10 cellular contexts compared by ENCODE assay signal in the genomic region with DNA sequence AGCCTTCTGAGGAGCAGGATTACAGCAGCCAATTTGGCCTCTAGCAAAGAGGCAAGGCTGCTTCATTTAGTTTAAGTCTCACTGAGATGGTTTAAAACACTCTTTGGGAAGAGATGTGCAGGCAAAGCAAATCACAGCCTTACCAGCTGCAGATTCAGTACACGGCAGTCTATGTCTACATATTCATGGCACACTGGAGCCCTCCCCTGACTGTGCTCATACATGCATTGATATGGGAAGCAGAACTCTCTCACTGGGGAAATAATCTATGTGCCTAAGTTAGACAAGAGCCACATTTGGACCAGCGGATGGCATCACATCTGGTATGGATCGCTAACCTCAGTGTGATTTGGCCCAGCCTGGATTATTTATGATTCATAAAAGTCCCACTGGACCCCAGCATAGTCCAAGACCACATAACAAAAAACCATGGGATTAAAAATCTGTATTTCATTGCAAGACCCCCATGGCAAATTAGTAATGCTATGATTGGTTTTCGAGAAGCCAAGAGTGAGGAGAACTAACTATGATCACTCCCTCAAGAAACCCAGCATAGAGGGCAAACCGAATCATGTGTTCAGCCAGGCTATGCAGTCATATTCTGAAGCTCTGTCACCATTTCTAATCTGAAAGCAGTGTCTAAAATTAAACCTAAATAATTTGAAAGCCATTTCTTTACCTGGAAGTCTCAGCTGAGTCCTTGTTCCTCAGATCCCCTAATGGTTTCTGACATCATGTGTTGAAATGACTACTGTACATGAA. TPM values are rescaled to one million over a fixed set of nuclear protein-coding genes. Genes with fewer than 3 reads are reported as not detected.
DNase-seq lines count a peak whose midpoint lies in the region; ATAC-seq and TF ChIP-seq lines count a peak whose summit lies in the region.
"Had no signal": no experiment of that assay in that cellular context is flagged by ENCODE, and none has a peak within 500 bp of the region (broad histone marks: within the 10 kb centered on the region; RNA-seq: fewer than 3 reads in every experiment).

No MANE protein-coding gene starts in this region.

- no peak for DNase-seq in GM06990 (ENCODE audit: extremely low read depth, insufficient read length)
- DNase-seq in left ventricle myocardium superior, result no peak
- no peak for DNase-seq in gastrocnemius medialis
- DNase-seq in islet precursor cell, result no peak
- no peak for DNase-seq in activated CD4-positive, CD25-positive, alpha-beta regulatory T cell (lab: John Stamatoyannopoulos, UW)
- DNase-seq in SIG-M5 (lab: John Stamatoyannopoulos, UW), result no peak
- DNase-seq: nephron progenitor cell, PC-9 had no signal

- H3K4me3 ChIP-seq in GM06990 (replicated peaks; ENCODE audit: low read depth, low read length), result peak overlapping the region; percentile 43; the same call in 1 of the 2 replicates
- H3K4me3 ChIP-seq in gastrocnemius medialis, result peak overlapping the region; percentile 35 to 50 (median 44)
- H3K4me3 ChIP-seq: PC-9 had no signal

- peaks cover 28 to 47% of the 10 kb centered on the region in 2 donors for H3K4me1 ChIP-seq in gastrocnemius medialis

- intact Hi-C loops in left ventricle myocardium superior (cut with micrococcal nuclease), result no loop called here
- intact Hi-C loops in gastrocnemius medialis (cut with DNase I; ENCODE audit: low total_unique reads), result loop anchor here (5.0 kb wide), 1 partner anchor 37 kb away; no protein-coding TSS in a partner anchor

- H3K27ac ChIP-seq in VCaP (no peak overlapping the region), gastrocnemius medialis (peak overlapping the region; percentile 65 to 79 (median 74))
- H3K27ac ChIP-seq: PC-9 had no signal

- TF ChIP-seq CTCF in GM06990 (IDR thresholded peaks at IDR 0.05; ENCODE audit: insufficient read depth, low read length, poor library complexity, severe bottlenecking) (no peak), VCaP (conservative IDR thresholded peaks at IDR 0.05) (0 out of 2 replicates have a peak, but pooled peaks have one; percentile 7), gastrocnemius medialis (IDR thresholded peaks at IDR 0.05 in 4 of 5, conservative IDR thresholded peaks at IDR 0.05 in 1 of 5) (no peak)

- H3K36me3 ChIP-seq in GM06990 (ENCODE audit: control insufficient read depth, insufficient read depth, low read length), result no peaks in the 10 kb centered on the region
- no peaks in the 10 kb centered on the region for H3K36me3 ChIP-seq in gastrocnemius medialis

- in situ Hi-C loops in gastrocnemius medialis (cut with MboI; ENCODE audit: low sequenced_read_pairs in 4 of 4), result no loop called here

- ATAC-seq in left ventricle myocardium superior (peak; percentile 38), gastrocnemius medialis (no peak), HG03175 (IDR thresholded peaks at IDR 0.05; ENCODE audit: unreplicated experiment) (no peak)

- H3K27me3 ChIP-seq in GM06990 (replicated peaks; ENCODE audit: control insufficient read depth, insufficient read depth, low read length) (no peaks in the 10 kb centered on the region; the same call in 1 of the 2 replicates), gastrocnemius medialis (no peaks in the 10 kb centered on the region)

- no peaks in the 10 kb centered on the region for H3K9me3 ChIP-seq in gastrocnemius medialis

- TF ChIP-seq POLR2A in gastrocnemius medialis (IDR thresholded peaks at IDR 0.05), result no peak

RNA-seq across cellular contexts. Expression of a gene that starts 1.3 kb away (rescaled TPM):
- total RNA-seq in left ventricle myocardium superior, result 4.1 TPM
- total RNA-seq in gastrocnemius medialis, result 1 to 10 TPM; 3.6 to 6.7 (median 4.6) TPM
